In genomic region chr17:81445642-81446500, GRCh38 we compare ENCODE assay signal across 26 cellular contexts. TPM values are rescaled to one million over a fixed set of nuclear protein-coding genes. Genes with fewer than 3 reads are reported as not detected.
DNase-seq lines count a peak whose midpoint lies in the region; ATAC-seq, FAIRE-seq and TF ChIP-seq lines count a peak whose summit lies in the region.
"Had no signal": no experiment of that assay in that cellular context is flagged by ENCODE, and none has a peak within 500 bp of the region (broad histone marks: within the 10 kb centered on the region; RNA-seq: fewer than 3 reads in every experiment).

No MANE protein-coding gene starts in this region.

- H3K27ac Mint-ChIP-seq in neural progenitor cell (peak overlapping the region; percentile 86), T-helper 17 cell (no peak overlapping the region)
- H3K27ac Mint-ChIP-seq: activated CD4-positive, alpha-beta T cell treated with anti-CD3 and anti-CD28 coated beads for 36 hours; activated naive CD8-positive, alpha-beta T cell treated with anti-CD3 and anti-CD28 coated beads for 36 hours; CD4-positive, CD25-positive, alpha-beta regulatory T cell had no signal

- H3K79me2 ChIP-seq in K562 (ENCODE audit: control insufficient read depth, insufficient read depth, low read length) (no peaks in the 10 kb centered on the region), neural progenitor cell (ENCODE audit: low read depth) (no peaks in the 10 kb centered on the region)

- H3K9me1 ChIP-seq in IMR-90 (ENCODE audit: insufficient read depth, low read length) (no peaks in the 10 kb centered on the region), K562 (ENCODE audit: control insufficient read depth, insufficient read depth, low read length) (no peaks in the 10 kb centered on the region)

- no peaks in the 10 kb centered on the region for H3K27me3 Mint-ChIP-seq in neural progenitor cell (ENCODE audit: insufficient read depth, low read depth)
- H3K27me3 Mint-ChIP-seq in T-helper 17 cell = no peaks in the 10 kb centered on the region
- H3K27me3 Mint-ChIP-seq: activated CD4-positive, alpha-beta T cell treated with anti-CD3 and anti-CD28 coated beads for 36 hours; activated naive CD8-positive, alpha-beta T cell treated with anti-CD3 and anti-CD28 coated beads for 36 hours; CD4-positive, CD25-positive, alpha-beta regulatory T cell had no signal

- H2AK5ac ChIP-seq in IMR-90 (ENCODE audit: low read depth, low read length) = no peak overlapping the region

- H4K20me1 ChIP-seq in IMR-90 (ENCODE audit: insufficient read depth, low read length) = no peaks in the 10 kb centered on the region
- no peaks in the 10 kb centered on the region for H4K20me1 ChIP-seq in K562 (replicated peaks; ENCODE audit: control insufficient read depth, insufficient read depth, low read length)
- H4K20me1 ChIP-seq in neural progenitor cell (ENCODE audit: low read depth) = peaks cover 4% of the 10 kb centered on the region

- no peak for FAIRE-seq in K562 (lab: Jason Lieb, UNC)
- FAIRE-seq: astrocyte, islet of Langerhans had no signal

- H3K56ac ChIP-seq in IMR-90 (ENCODE audit: extremely low read depth, insufficient read depth, low read length) = no peak overlapping the region

- intact Hi-C loops in IMR-90 (cut with micrococcal nuclease) (no loop called here), K562 (cut with micrococcal nuclease) (no loop called here)

- CTCF ChIA-PET in IMR-90 (lab: Yijun Ruan, JAX) = no interaction called here
- CTCF ChIA-PET in K562 (lab: Yijun Ruan, JAX; ENCODE audit: low intra/inter-chr PET ratio) = no interaction called here

- POLR2A ChIA-PET in IMR-90 (lab: Charles Lee; ENCODE audit: unreplicated experiment) = no interaction called here
- POLR2A ChIA-PET in K562 (lab: Yijun Ruan, JAX) = interaction anchor here (0.6 kb wide), 2 partner anchors 211 to 1170 kb away, joined by 3 read pairs; no protein-coding TSS in a partner anchor

- no peak overlapping the region for H3K14ac ChIP-seq in IMR-90 (replicated peaks; ENCODE audit: low read depth, low read length)

- peaks cover 2% of the 10 kb centered on the region for H3K4me1 Mint-ChIP-seq in neural progenitor cell
- H3K4me1 Mint-ChIP-seq in T-helper 17 cell = no peaks in the 10 kb centered on the region
- H3K4me1 Mint-ChIP-seq: activated CD4-positive, alpha-beta T cell treated with anti-CD3 and anti-CD28 coated beads for 36 hours; activated naive CD8-positive, alpha-beta T cell treated with anti-CD3 and anti-CD28 coated beads for 36 hours; CD4-positive, CD25-positive, alpha-beta regulatory T cell had no signal

- H3K4me3 Mint-ChIP-seq in neural progenitor cell = no peak overlapping the region
- H3K4me3 Mint-ChIP-seq in T-helper 17 cell = no peak overlapping the region
- H3K4me3 Mint-ChIP-seq: activated CD4-positive, alpha-beta T cell treated with anti-CD3 and anti-CD28 coated beads for 36 hours; activated naive CD8-positive, alpha-beta T cell treated with anti-CD3 and anti-CD28 coated beads for 36 hours; CD4-positive, CD25-positive, alpha-beta regulatory T cell had no signal

- H3K4ac ChIP-seq in IMR-90 (ENCODE audit: low read depth, low read length) = no peak overlapping the region

- H3K23ac ChIP-seq in IMR-90 (ENCODE audit: low read depth, low read length) = no peak overlapping the region

- DNase-seq in IMR-90 = no peak
- DNase-seq in K562 (ENCODE audit: extremely low read depth in 1 of 4, low spot score in 3 of 4) = no peak
- no peak for DNase-seq in neural progenitor cell (ENCODE audit: low spot score)
- DNase-seq in T-helper 17 cell = no peak
- DNase-seq in epidermal melanocyte (ENCODE audit: insufficient read length, low spot score) = no peak
- DNase-seq: activated CD4-positive, alpha-beta T cell treated with anti-CD3 and anti-CD28 coated beads for 36 hours; activated CD8-positive, alpha-beta memory T cell treated with anti-CD3 and anti-CD28 coated beads for 24 hours; activated effector memory CD4-positive, alpha-beta T cell treated with Interleukin-2 at 50 U/mL for 16 hours; activated naive CD8-positive, alpha-beta T cell treated with anti-CD3 and anti-CD28 coated beads for 36 hours; CD4-positive, CD25-positive, alpha-beta regulatory T cell; cortex of kidney; esophagus squamous epithelium; hypothalamus; left ventricle myocardium inferior; mesendoderm; NCI-H1092; NCI-H1930; stimulated activated naive CD4-positive, alpha-beta T cell; uterus had no signal

- H3K4me2 ChIP-seq in IMR-90 (ENCODE audit: low read depth, low read length) (no peak overlapping the region), K562 (ENCODE audit: insufficient read depth, low read length) (no peak overlapping the region), neural progenitor cell (no peak overlapping the region)

- H3K4me1 ChIP-seq in IMR-90 (ENCODE audit: control insufficient read depth, insufficient read depth, low read length) (no peaks in the 10 kb centered on the region), K562 (replicated peaks in 1 of 2; ENCODE audit: control insufficient read depth in 2 of 2, insufficient read depth in 2 of 2, low read length in 2 of 2) (peaks cover 0 to 76% of the 10 kb centered on the region in 2 experiments; a peak in 2 of 5 replicates), neural progenitor cell (no peaks in the 10 kb centered on the region)
- H3K4me1 ChIP-seq: esophagus squamous epithelium, HAP-1, left ventricle myocardium inferior, uterus had no signal

- in situ Hi-C loops in IMR-90 (cut with MboI; ENCODE audit: low sequenced_read_pairs) (no loop called here), K562 (cut with MboI) (no loop called here)

- H4K91ac ChIP-seq in IMR-90 (ENCODE audit: insufficient read depth, low read depth, low read length) = no peak overlapping the region

- H3K36me3 ChIP-seq in IMR-90 (ENCODE audit: control insufficient read depth, insufficient read depth, low read length) (peaks cover 19% of the 10 kb centered on the region), K562 (ENCODE audit: control insufficient read depth, insufficient read depth, low read length) (no peaks in the 10 kb centered on the region), neural progenitor cell (no peaks in the 10 kb centered on the region)
- H3K36me3 ChIP-seq: HAP-1, uterus had no signal

- no peaks in the 10 kb centered on the region for H3K79me1 ChIP-seq in IMR-90 (ENCODE audit: low read depth in 1 of 2, low read length in 2 of 2)

- no peak for TF ChIP-seq EP300 in K562 (IDR thresholded peaks at IDR 0.05; ENCODE audit: low read length)

- no peak overlapping the region for H2AK9ac ChIP-seq in IMR-90 (replicated peaks; ENCODE audit: low read depth, low read length, poor library complexity)

- no peak overlapping the region for H3K9ac ChIP-seq in IMR-90 (ENCODE audit: low read depth, low read length)
- H3K9ac ChIP-seq in K562 (ENCODE audit: insufficient read depth in 1 of 2, low read depth in 2 of 2, low read length in 2 of 2) = no peak overlapping the region
- no peak overlapping the region for H3K9ac ChIP-seq in neural progenitor cell

- H3K27me3 ChIP-seq in IMR-90 (ENCODE audit: control insufficient read depth, insufficient read depth, low read length) = no peaks in the 10 kb centered on the region
- no peaks in the 10 kb centered on the region for H3K27me3 ChIP-seq in K562 (ENCODE audit: control insufficient read depth in 2 of 2, insufficient read depth in 2 of 2, low read length in 2 of 2)
- no peaks in the 10 kb centered on the region for H3K27me3 ChIP-seq in neural progenitor cell
- H3K27me3 ChIP-seq: esophagus squamous epithelium, uterus had no signal

- H2BK15ac ChIP-seq in IMR-90 (ENCODE audit: low read depth, low read length) = no peak overlapping the region

- H3K36me3 Mint-ChIP-seq in neural progenitor cell (peaks cover 6% of the 10 kb centered on the region), T-helper 17 cell (ENCODE audit: low read depth) (no peaks in the 10 kb centered on the region)
- H3K36me3 Mint-ChIP-seq: activated naive CD8-positive, alpha-beta T cell treated with anti-CD3 and anti-CD28 coated beads for 36 hours; CD4-positive, CD25-positive, alpha-beta regulatory T cell had no signal

- dilution Hi-C loops in IMR-90 (cut with HindIII; ENCODE audit: low sequenced_read_pairs, unreplicated experiment) = no loop called here

- no peak overlapping the region for H2BK5ac ChIP-seq in IMR-90 (ENCODE audit: low read depth, low read length, poor library complexity, severe bottlenecking)

- H3K27ac ChIP-seq in IMR-90 (ENCODE audit: insufficient read depth, low read length) (no peak overlapping the region), K562 (ENCODE audit: extremely low read depth, low read depth, low read length) (no peak overlapping the region), neural progenitor cell (no peak overlapping the region)
- H3K27ac ChIP-seq: esophagus squamous epithelium, HL-60, left ventricle myocardium inferior, uterus had no signal

- no peak overlapping the region for H2BK20ac ChIP-seq in IMR-90 (ENCODE audit: low read depth, low read length)

- WGBS in IMR-90 (ENCODE audit: extremely low coverage in 2 of 2, insufficient read length in 1 of 2), 2 experiments = 94% methylated on average over 11 of the region's 30 CpGs; no CpG with 5 or more reads in 1 of the 2 experiments
- 72% methylated on average over 21 of the region's 30 CpGs for WGBS in K562 (ENCODE audit: insufficient coverage, low coverage, missing lambda C conversion rate)

- H4K5ac ChIP-seq in IMR-90 (ENCODE audit: low read depth, low read length) = no peak overlapping the region

- no peaks in the 10 kb centered on the region for H3F3A ChIP-seq in neural progenitor cell (ENCODE audit: low read depth)

- TF ChIP-seq POLR2A in IMR-90 (IDR thresholded peaks at IDR 0.05; ENCODE audit: low read depth, low read length) = no peak
- TF ChIP-seq POLR2A in K562 (conservative IDR thresholded peaks at IDR 0.05) = no peak

- H3K4me3 ChIP-seq in IMR-90 (ENCODE audit: insufficient read depth, low read depth, low read length) (no peak overlapping the region), K562 (no peak overlapping the region), neural progenitor cell (no peak overlapping the region)
- H3K4me3 ChIP-seq: esophagus squamous epithelium, HAP-1, left ventricle myocardium inferior, uterus had no signal

- H3K9me3 ChIP-seq in IMR-90 (ENCODE audit: control insufficient read depth, insufficient read depth, low read length) (no peaks in the 10 kb centered on the region), K562 (replicated peaks; ENCODE audit: control insufficient read depth, insufficient read depth, low read depth, low read length) (no peaks in the 10 kb centered on the region), neural progenitor cell (ENCODE audit: low read depth) (no peaks in the 10 kb centered on the region), T-helper 17 cell (ENCODE audit: control insufficient read depth, low read length, poor library complexity, severe bottlenecking) (no peaks in the 10 kb centered on the region)
- H3K9me3 ChIP-seq: esophagus squamous epithelium, HAP-1, left ventricle myocardium inferior, uterus had no signal

- peak overlapping the region; percentile 21 for H2AFZ ChIP-seq in IMR-90 (replicated peaks; ENCODE audit: low read length, poor library complexity)
- H2AFZ ChIP-seq in K562 (ENCODE audit: low read depth, low read length) = no peak overlapping the region
- H2AFZ ChIP-seq in neural progenitor cell (replicated peaks) = no peak overlapping the region

- TF ChIP-seq RAD21 in IMR-90 (IDR thresholded peaks at IDR 0.05; ENCODE audit: low read length) (no peak), K562 (CRISPR knock-in tag; conservative IDR thresholded peaks at IDR 0.05 in 1 of 2, IDR thresholded peaks at IDR 0.05 in 1 of 2) (no peak)

- no peak overlapping the region for H2BK120ac ChIP-seq in IMR-90 (ENCODE audit: low read depth, low read length)

- no peak; the same call in 1 of the 2 replicates for ATAC-seq in IMR-90 (ENCODE audit: low read depth)
- ATAC-seq in K562 = no peak
- ATAC-seq in T-helper 17 cell = no peak
- no peak for ATAC-seq in HG03457 (IDR thresholded peaks at IDR 0.05; ENCODE audit: unreplicated experiment)
- ATAC-seq: activated CD4-positive, alpha-beta T cell treated with anti-CD3 and anti-CD28 coated beads for 36 hours; SK-N-SH treated with all-trans-retinoic acid at 6 μM for 48 hours had no signal

- peak; percentile 9; the same call in 1 of the 3 replicates for TF ChIP-seq CTCF in GM12872 (IDR thresholded peaks at IDR 0.05; ENCODE audit: insufficient read depth, low read depth, low read length)
- no peak for TF ChIP-seq CTCF in IMR-90 (conservative IDR thresholded peaks at IDR 0.05; ENCODE audit: low read depth, low read length)
- no peak for TF ChIP-seq CTCF in K562 (IDR thresholded peaks at IDR 0.05 in 2 of 3, conservative IDR thresholded peaks at IDR 0.05 in 1 of 3; ENCODE audit: insufficient read depth in 2 of 3, low read depth in 1 of 3, low read length in 3 of 3)
- no peak for TF ChIP-seq CTCF in neural progenitor cell (IDR thresholded peaks at IDR 0.05)

- no peak overlapping the region for H4K8ac ChIP-seq in IMR-90 (ENCODE audit: low read depth in 2 of 2, low read length in 2 of 2)

- H3K9me3 Mint-ChIP-seq in neural progenitor cell = no peaks in the 10 kb centered on the region
- H3K9me3 Mint-ChIP-seq: activated naive CD8-positive, alpha-beta T cell treated with anti-CD3 and anti-CD28 coated beads for 36 hours; CD4-positive, CD25-positive, alpha-beta regulatory T cell had no signal

- BruUV-seq in IMR-90 (replicated peaks; lab: Mats Ljungman, UMichigan) = no TSS peak
- no TSS peak for BruUV-seq in K562 (replicated peaks; lab: Mats Ljungman, UMichigan)

- no peak overlapping the region for H3K18ac ChIP-seq in IMR-90 (ENCODE audit: low read depth, low read length)

RNA-seq across cellular contexts. Expression of gene BAHCC1, which starts 50.6 kb away (rescaled TPM):
- 0.36 and 0.83 TPM in 2 replicates for total RNA-seq in IMR-90 (2012; rRNA removed)
- 7.8 and 8.1 TPM in 2 replicates for polyA plus RNA-seq in IMR-90 (2012; rRNA removed)
- 4.4 and 5.5 TPM in 2 replicates for polyA plus RNA-seq in IMR-90 (2012; cell fraction: cytosol; rRNA removed)
- 24.1 and 56.3 TPM in 2 replicates for polyA plus RNA-seq in IMR-90 (2012; cell fraction: nucleus; rRNA removed; ENCODE audit: low replicate concordance)
- total RNA-seq in K562 (2011; cell fraction: chromatin; rRNA removed; ENCODE audit: low replicate concordance) = 32.5 and 87.9 TPM in 2 replicates
- 48.6 and 57.5 TPM in 2 replicates for total RNA-seq in K562 (2011; cell fraction: nucleolus; rRNA removed)
- total RNA-seq in K562 (2011; cell fraction: nucleoplasm; rRNA removed) = 39.0 and 40.6 TPM in 2 replicates
- 11.1 and 13.9 TPM in 2 replicates for total RNA-seq in K562 (2014; rRNA removed)
- 2.1 and 2.6 TPM in 2 replicates for total RNA-seq in K562 (2014; rRNA removed; fragmentation: Illumina TruSeq; extraction: Trizol)
- 5.0 and 6.5 TPM in 2 replicates for total RNA-seq in K562 (2015; rRNA removed; fragmentation: Illumina TruSeq; extraction: Trizol)
- 20.8 and 26.9 TPM in 2 replicates for total RNA-seq in K562 (2021)
- polyA plus RNA-seq in K562 (2011; rRNA removed) = 4.4 and 11.8 TPM in 2 replicates
- polyA plus RNA-seq in K562 (2011; cell fraction: cytosol; rRNA removed) = 8.6 and 8.8 TPM in 2 replicates
- polyA plus RNA-seq in K562 (2011; cell fraction: nucleus; rRNA removed) = 112 and 139 TPM in 2 replicates
- 14.4 and 22.5 TPM in 2 replicates for polyA plus RNA-seq in K562 (2012)
- polyA plus RNA-seq in K562 (2014; fragmentation: Illumina TruSeq; extraction: Trizol) = 5.5 and 6.8 TPM in 2 replicates
- under 1 TPM; 0.14 to 0.24 TPM for polyA plus RNA-seq in K562 (2014; fragmentation: Nextera tagmentation; extraction: Ambion mirVana)
- polyA plus RNA-seq in K562 (2014; rRNA removed) = 17.2 and 23.3 TPM in 2 replicates
- polyA minus RNA-seq in K562 (2011; rRNA and poly(A)+ RNA removed) = 0.72 and 2.7 TPM in 2 replicates
- polyA minus RNA-seq in K562 (2011; cell fraction: cytosol; rRNA and poly(A)+ RNA removed) = 6.8 and 8.7 TPM in 2 replicates
- polyA minus RNA-seq in K562 (2011; cell fraction: nucleus; rRNA and poly(A)+ RNA removed) = 12.7 and 15.3 TPM in 2 replicates
- 3.4 and 26.3 TPM in 2 replicates for total RNA-seq in neural progenitor cell (ENCODE audit: low replicate concordance)
- total RNA-seq in T-helper 17 cell = under 1 TPM; 0.22 to 0.29 TPM
- polyA plus RNA-seq: CD4-positive, CD25-positive, alpha-beta regulatory T cell had no signal
